In the genomic region with DNA sequence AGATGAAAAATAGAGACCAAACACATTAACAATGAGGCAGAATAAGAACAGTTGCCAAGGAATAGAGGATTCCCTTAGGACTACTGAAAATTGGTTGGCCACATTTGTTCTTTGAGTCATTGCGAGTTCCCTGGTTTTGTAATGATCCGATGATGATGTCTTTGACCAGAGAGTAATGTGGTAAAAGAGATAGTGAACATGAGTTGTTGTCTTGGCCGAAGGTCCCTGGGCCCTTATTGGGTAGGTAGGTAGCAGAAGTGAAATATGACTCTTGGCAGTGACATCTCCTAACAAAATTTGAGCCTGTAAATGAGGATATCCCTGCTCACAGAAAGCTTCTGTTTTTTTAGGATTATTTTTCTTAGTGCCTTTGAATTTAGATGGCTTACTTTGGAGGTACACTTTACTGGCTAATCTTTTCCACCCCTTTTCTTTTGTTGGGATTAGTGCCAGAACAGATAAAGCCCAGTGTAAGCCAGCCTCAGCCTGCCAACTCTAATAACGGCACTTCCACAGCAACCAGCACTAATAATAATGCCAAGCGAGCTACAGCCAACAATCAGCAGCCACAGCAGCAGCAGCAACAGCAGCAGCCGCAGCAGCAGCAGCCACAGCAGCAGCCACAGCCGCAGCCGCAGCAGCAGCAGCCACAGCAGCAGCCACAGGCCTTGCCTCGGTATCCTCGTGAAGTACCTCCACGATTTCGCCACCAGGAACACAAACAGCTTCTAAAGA, we compare ENCODE assay signal across 13 cellular contexts. TPM values are rescaled to one million over a fixed set of nuclear protein-coding genes. Genes with fewer than 3 reads are reported as not detected.
DNase-seq lines count a peak whose midpoint lies in the region; ATAC-seq, FAIRE-seq and TF ChIP-seq lines count a peak whose summit lies in the region.
"Had no signal": no experiment of that assay in that cellular context is flagged by ENCODE, and none has a peak within 500 bp of the region (broad histone marks: within the 10 kb centered on the region; RNA-seq: fewer than 3 reads in every experiment).

No MANE protein-coding gene starts in this region.

- H3K4me3 Mint-ChIP-seq in HFFc6, result no peak overlapping the region
- H3K4me3 Mint-ChIP-seq: activated B cell treated with CpG ODN at 0.5 μM for 24 hours, naive B cell had no signal

- H3K9me3 Mint-ChIP-seq in HFFc6, result no peaks in the 10 kb centered on the region
- H3K9me3 Mint-ChIP-seq: activated B cell treated with CpG ODN at 0.5 μM for 24 hours, naive B cell had no signal

- H3K9me1 ChIP-seq in K562 (ENCODE audit: control insufficient read depth, insufficient read depth, low read length), result no peaks in the 10 kb centered on the region

- H3K27ac ChIP-seq in K562 (ENCODE audit: extremely low read depth, low read depth, low read length), result no peak overlapping the region
- H3K27ac ChIP-seq in cardiac muscle cell, result peak overlapping the region; percentile 26
- peak overlapping the region; percentile 47 to 80 (median 73) for H3K27ac ChIP-seq in sigmoid colon

- peaks cover 43% of the 10 kb centered on the region for H3K36me3 Mint-ChIP-seq in HFFc6 (ENCODE audit: low read depth)

- no peak for TF ChIP-seq RAD21 in K562 (CRISPR knock-in tag; conservative IDR thresholded peaks at IDR 0.05 in 1 of 2, IDR thresholded peaks at IDR 0.05 in 1 of 2)

- TF ChIP-seq CTCF in HFFc6 (IDR thresholded peaks at IDR 0.05) (no peak), K562 (IDR thresholded peaks at IDR 0.05 in 2 of 3, conservative IDR thresholded peaks at IDR 0.05 in 1 of 3; ENCODE audit: insufficient read depth in 2 of 3, low read depth in 1 of 3, low read length in 3 of 3) (no peak), cardiac muscle cell (IDR thresholded peaks at IDR 0.05; ENCODE audit: low read depth, low read length) (no peak), sigmoid colon (IDR thresholded peaks at IDR 0.05) (no peak)

- peak; percentile 15 for FAIRE-seq in K562 (lab: Jason Lieb, UNC)
- FAIRE-seq: D721Med had no signal

- intact Hi-C loops in K562 (cut with micrococcal nuclease) (no loop called here), sigmoid colon (cut with DNase I) (loop anchor here (1.0 to 5.0 kb wide), 2 partner anchors 44 to 75 kb away; no protein-coding TSS in a partner anchor)

- no peaks in the 10 kb centered on the region for H3K9me3 ChIP-seq in K562 (replicated peaks; ENCODE audit: control insufficient read depth, insufficient read depth, low read depth, low read length)
- no peaks in the 10 kb centered on the region for H3K9me3 ChIP-seq in cardiac muscle cell (ENCODE audit: low read depth)
- H3K9me3 ChIP-seq in sigmoid colon, result no peaks in the 10 kb centered on the region

- TF ChIP-seq POLR2A in K562 (conservative IDR thresholded peaks at IDR 0.05) (no peak), sigmoid colon (IDR thresholded peaks at IDR 0.05) (no peak)

- POLR2A ChIA-PET in K562 (lab: Yijun Ruan, JAX), result interaction anchor here (0.5 to 1.3 kb wide), 2 partner anchors 11 to 81 kb away, joined by 3 to 4 read pairs; no protein-coding TSS in a partner anchor

- H3K4me1 ChIP-seq in K562 (replicated peaks in 1 of 2; ENCODE audit: control insufficient read depth in 2 of 2, insufficient read depth in 2 of 2, low read length in 2 of 2) (no peaks in the 10 kb centered on the region), cardiac muscle cell (ENCODE audit: low read depth) (no peaks in the 10 kb centered on the region), sigmoid colon (peaks cover 0 to 89% (median 72%) of the 10 kb centered on the region in 4 donors)

- no peak overlapping the region for H3K4me2 ChIP-seq in K562 (ENCODE audit: insufficient read depth, low read length)

- in situ Hi-C loops in K562 (cut with MboI), result no loop called here

- H3K9ac ChIP-seq in K562 (ENCODE audit: insufficient read depth in 1 of 2, low read depth in 2 of 2, low read length in 2 of 2), result no peak overlapping the region

- H4K20me1 ChIP-seq in K562 (replicated peaks; ENCODE audit: control insufficient read depth, insufficient read depth, low read length), result no peaks in the 10 kb centered on the region; the same call in 1 of the 2 replicates

- no TSS peak for BruUV-seq in K562 (replicated peaks; lab: Mats Ljungman, UMichigan)

- TF ChIP-seq EP300 in K562 (IDR thresholded peaks at IDR 0.05; ENCODE audit: low read length) (no peak), sigmoid colon (IDR thresholded peaks at IDR 0.05) (no peak)

- H3K27me3 Mint-ChIP-seq in HFFc6 (ENCODE audit: insufficient read depth), result peaks cover 2% of the 10 kb centered on the region; the same call in 1 of the 2 replicates
- H3K27me3 Mint-ChIP-seq: activated B cell treated with CpG ODN at 0.5 μM for 24 hours, naive B cell had no signal

- ATAC-seq in K562, result no peak
- ATAC-seq in HG02759 (IDR thresholded peaks at IDR 0.05; ENCODE audit: unreplicated experiment), result no peak

- DNase-seq in HFFc6 (no peak), K562 (ENCODE audit: extremely low read depth in 1 of 4, low spot score in 3 of 4) (no peak), cardiac muscle cell (ENCODE audit: low read depth in 1 of 2, low spot score in 1 of 2) (peak in 1 of 2 donors; percentile 81), sigmoid colon (peak; percentile 75), SW480 (ENCODE audit: low spot score) (no peak), NCI-H446 (lab: John Stamatoyannopoulos, UW) (no peak)
- no peak for DNase-seq in stimulated activated CD4-positive, alpha-beta T cell treated with anti-CD3 and anti-CD28 coated beads, Interleukin-12 subunit alpha, Interleukin-12 subunit beta, amount 100 ng/mL, for 4 hours
- DNase-seq: activated B cell treated with CpG ODN at 0.5 μM for 24 hours; activated naive CD4-positive, alpha-beta T cell; naive B cell; NCI-H1105 had no signal

- CTCF ChIA-PET in K562 (lab: Yijun Ruan, JAX; ENCODE audit: low intra/inter-chr PET ratio), result no interaction called here

- H3K4me3 ChIP-seq in K562 (no peak overlapping the region), cardiac muscle cell (no peak overlapping the region), sigmoid colon (no peak overlapping the region)

- H3K36me3 ChIP-seq in K562 (ENCODE audit: control insufficient read depth, insufficient read depth, low read length) (peaks cover 89% of the 10 kb centered on the region), cardiac muscle cell (peaks cover 48% of the 10 kb centered on the region), sigmoid colon (peaks cover 0 to 43% (median 23%) of the 10 kb centered on the region in 4 donors)

- H3K27me3 ChIP-seq in K562 (ENCODE audit: control insufficient read depth in 2 of 2, insufficient read depth in 2 of 2, low read length in 2 of 2), result no peaks in the 10 kb centered on the region
- H3K27me3 ChIP-seq in cardiac muscle cell, result no peaks in the 10 kb centered on the region
- H3K27me3 ChIP-seq in sigmoid colon, result no peaks in the 10 kb centered on the region

- H3K27ac Mint-ChIP-seq in HFFc6, result peak overlapping the region; percentile 50
- H3K27ac Mint-ChIP-seq: activated B cell treated with CpG ODN at 0.5 μM for 24 hours had no signal

- H3K4me1 Mint-ChIP-seq in HFFc6 (ENCODE audit: low read depth), result peaks cover 47% of the 10 kb centered on the region

- 91% methylated on average over 11 of the region's 12 CpGs for WGBS in K562 (ENCODE audit: insufficient coverage, low coverage, missing lambda C conversion rate)
- WGBS in sigmoid colon, 2 donors, result 91 to 92% methylated on average over 12 of the region's 12 CpGs

- no peak overlapping the region for H2AFZ ChIP-seq in K562 (ENCODE audit: low read depth, low read length)

- peaks cover 39% of the 10 kb centered on the region for H3K79me2 ChIP-seq in K562 (ENCODE audit: control insufficient read depth, insufficient read depth, low read length)

RNA-seq across cellular contexts. Expression of gene TNRC6A, which starts 47.2 kb away (rescaled TPM):
- total RNA-seq in HFFc6 (2021; fragmentation: NEBNext Ultra II Directional; extraction: Animal tissue kit (Norgen Biotek cat#: 25700)), result 10 to 100 TPM; 40.7 to 49.3 (median 41.7) TPM
- total RNA-seq in K562 (2011; cell fraction: chromatin; rRNA removed; ENCODE audit: low replicate concordance), result 77.7 and 239 TPM in 2 replicates
- 50.4 and 82.1 TPM in 2 replicates for total RNA-seq in K562 (2011; cell fraction: nucleolus; rRNA removed)
- 101 and 163 TPM in 2 replicates for total RNA-seq in K562 (2011; cell fraction: nucleoplasm; rRNA removed)
- total RNA-seq in K562 (2014; rRNA removed) (14.1 and 22.3 TPM in 2 replicates), K562 (2014; rRNA removed; fragmentation: Illumina TruSeq; extraction: Trizol) (23.8 and 24.5 TPM in 2 replicates), K562 (2015; rRNA removed; fragmentation: Illumina TruSeq; extraction: Trizol) (27.0 and 32.1 TPM in 2 replicates), K562 (2021) (27.2 and 28.8 TPM in 2 replicates), cardiac muscle cell (20.2 and 33.1 TPM in 2 replicates), sigmoid colon (100 to 1,000 TPM in 1 of 4 donors, 10 to 100 TPM in 3; 42.8 to 129 (median 64.9) TPM)
- polyA plus RNA-seq in K562 (2011; rRNA removed) (30.0 and 35.1 TPM in 2 replicates), K562 (2014; fragmentation: Illumina TruSeq; extraction: Trizol) (23.5 and 31.0 TPM in 2 replicates), K562 (2014; fragmentation: Nextera tagmentation; extraction: Ambion mirVana) (1 to 10 TPM; 3.4 to 4.6 TPM), K562 (2014; rRNA removed) (23.3 and 26.6 TPM in 2 replicates), cardiac muscle cell (24.5 and 33.7 TPM in 2 replicates), sigmoid colon (10 to 100 TPM in 1 of 3 donors, 1 to 10 TPM in 2; 4.6 to 18.9 (median 5.4) TPM)
- 23.6 and 25.6 TPM in 2 replicates for polyA plus RNA-seq in K562 (2011; cell fraction: cytosol; rRNA removed)
- 91.0 and 105 TPM in 2 replicates for polyA plus RNA-seq in K562 (2011; cell fraction: nucleus; rRNA removed)
- polyA plus RNA-seq in K562 (2012), result 16.5 and 19.6 TPM in 2 replicates
- polyA minus RNA-seq in K562 (2011; rRNA and poly(A)+ RNA removed), result 58.6 and 67.8 TPM in 2 replicates
- 15.6 and 17.5 TPM in 2 replicates for polyA minus RNA-seq in K562 (2011; cell fraction: cytosol; rRNA and poly(A)+ RNA removed)
- 51.7 and 77.9 TPM in 2 replicates for polyA minus RNA-seq in K562 (2011; cell fraction: nucleus; rRNA and poly(A)+ RNA removed)
